ENCODE assay signal across 9 cellular contexts in the genomic region with DNA sequence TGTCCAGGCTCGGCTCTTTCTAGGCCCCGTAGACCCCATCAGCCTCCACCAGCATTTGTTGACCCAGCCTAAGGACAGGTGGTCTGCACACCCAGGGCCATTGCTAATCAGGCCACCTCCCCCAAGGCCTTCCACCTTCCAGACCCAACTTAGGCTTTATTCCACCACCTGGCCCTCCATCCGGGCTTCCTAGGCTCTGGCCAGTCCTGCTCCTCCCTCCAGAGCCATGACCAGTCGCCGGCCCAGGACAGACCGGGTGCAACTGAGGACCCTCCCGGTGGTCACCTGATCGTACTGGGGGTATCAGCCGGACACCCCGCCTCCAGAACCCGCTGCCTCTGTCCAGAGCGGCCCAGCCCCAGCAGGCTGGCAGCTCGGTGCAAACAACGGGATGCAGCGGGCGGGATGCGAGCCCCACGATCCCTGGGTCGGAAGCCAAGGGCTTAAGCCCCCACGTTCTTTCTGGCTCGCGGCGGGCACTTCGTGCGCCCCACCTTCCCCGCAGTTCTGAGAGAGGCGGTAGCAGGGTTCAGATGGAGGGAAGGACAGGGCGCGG. TPM values are rescaled to one million over a fixed set of nuclear protein-coding genes. Genes with fewer than 3 reads are reported as not detected.
DNase-seq lines count a peak whose midpoint lies in the region; TF ChIP-seq lines count a peak whose summit lies in the region.
"Had no signal": no experiment of that assay in that cellular context is flagged by ENCODE, and none has a peak within 500 bp of the region (broad histone marks: within the 10 kb centered on the region; RNA-seq: fewer than 3 reads in every experiment).

No MANE protein-coding gene starts in this region.

- no peak for TF ChIP-seq EP300 in tibial nerve (IDR thresholded peaks at IDR 0.05)

- H3K79me2 ChIP-seq in MM.1S (ENCODE audit: low read length) = no peaks in the 10 kb centered on the region

- DNase-seq in activated CD4-positive, alpha-beta T cell treated with anti-CD3 and anti-CD28 coated beads, Interleukin-2, amount 10 ng/mL, durations not matched to agents 24 days and 14 days = no peak
- no peak for DNase-seq in activated CD4-positive, alpha-beta T cell treated with anti-CD3 and anti-CD28 coated beads for 48 hours
- DNase-seq in colonic mucosa (no peak), tibial nerve (ENCODE audit: low spot score in 2 of 2) (no peak), NCI-H1048 (lab: John Stamatoyannopoulos, UW) (no peak), MM.1S (no peak), NCI-H128 (lab: John Stamatoyannopoulos, UW; ENCODE audit: unreplicated experiment) (no peak)
- DNase-seq: activated CD4-positive, CD25-positive, alpha-beta regulatory T cell had no signal

- H3K9ac ChIP-seq in colonic mucosa (ENCODE audit: low read depth in 2 of 2, low read length in 2 of 2) = peak overlapping the region in 1 of 2 donors; percentile 60
- no peak overlapping the region for H3K9ac ChIP-seq in muscle layer of colon (ENCODE audit: low read length)
- H3K9ac ChIP-seq in MM.1S (ENCODE audit: low read length) = no peak overlapping the region

- H3K4me3 ChIP-seq in colonic mucosa (peak overlapping the region; percentile 40), muscle layer of colon (ENCODE audit: low read depth in 1 of 2, low read length in 2 of 2) (peak overlapping the region; percentile 58 to 62), tibial nerve (peak overlapping the region; percentile 54 to 75 (median 64)), MM.1S (ENCODE audit: low read length) (no peak overlapping the region)

- H4K20me1 ChIP-seq in MM.1S (ENCODE audit: insufficient read depth, low read length) = no peaks in the 10 kb centered on the region

- 22 to 26% methylated on average over 13 to 27 of the region's 29 CpGs for WGBS in tibial nerve, 2 donors

- peaks cover 8% of the 10 kb centered on the region for H3K4me1 Mint-ChIP-seq in activated CD4-positive, alpha-beta T cell treated with anti-CD3 and anti-CD28 coated beads, Interleukin-2, amount 10 ng/mL, durations not matched to agents 24 days and 14 days

- peak overlapping the region; percentile 39 for H3K4me3 Mint-ChIP-seq in activated CD4-positive, alpha-beta T cell treated with anti-CD3 and anti-CD28 coated beads, Interleukin-2, amount 10 ng/mL, durations not matched to agents 24 days and 14 days

- peaks cover 11% of the 10 kb centered on the region for H3K27me3 ChIP-seq in colonic mucosa
- no peaks in the 10 kb centered on the region for H3K27me3 ChIP-seq in muscle layer of colon (ENCODE audit: control insufficient read depth in 1 of 2, insufficient read depth in 2 of 2, low read length in 2 of 2)
- no peaks in the 10 kb centered on the region for H3K27me3 ChIP-seq in tibial nerve
- H3K27me3 ChIP-seq in MM.1S (replicated peaks; ENCODE audit: insufficient read depth, low read length) = peaks cover 5% of the 10 kb centered on the region; the same call in 1 of the 2 replicates

- no peaks in the 10 kb centered on the region for H3K36me3 Mint-ChIP-seq in activated CD4-positive, alpha-beta T cell treated with anti-CD3 and anti-CD28 coated beads, Interleukin-2, amount 10 ng/mL, durations not matched to agents 24 days and 14 days (ENCODE audit: low read depth)

- H3K9me3 ChIP-seq in colonic mucosa (no peaks in the 10 kb centered on the region), muscle layer of colon (ENCODE audit: low read length) (no peaks in the 10 kb centered on the region), tibial nerve (no peaks in the 10 kb centered on the region), MM.1S (replicated peaks; ENCODE audit: insufficient read depth, low read length) (no peaks in the 10 kb centered on the region)

- no peak overlapping the region for H2AFZ ChIP-seq in MM.1S (ENCODE audit: low read length)

- TF ChIP-seq CTCF in colonic mucosa (IDR thresholded peaks at IDR 0.05) = no peak
- TF ChIP-seq CTCF in tibial nerve (IDR thresholded peaks at IDR 0.05) = no peak
- TF ChIP-seq CTCF in MM.1S (IDR thresholded peaks at IDR 0.05; ENCODE audit: low read length) = no peak

- intact Hi-C loops in activated CD4-positive, alpha-beta T cell treated with anti-CD3 and anti-CD28 coated beads, Interleukin-2, amount 10 ng/mL, durations not matched to agents 24 days and 14 days (cut with micrococcal nuclease) = no loop called here
- intact Hi-C loops in colonic mucosa (cut with DNase I) = no loop called here

- peaks cover 29% of the 10 kb centered on the region for H3K27me3 Mint-ChIP-seq in activated CD4-positive, alpha-beta T cell treated with anti-CD3 and anti-CD28 coated beads, Interleukin-2, amount 10 ng/mL, durations not matched to agents 24 days and 14 days

- no peaks in the 10 kb centered on the region for H3K9me2 ChIP-seq in MM.1S (replicated peaks; ENCODE audit: insufficient read depth, low read length)

- no peaks in the 10 kb centered on the region for H3F3A ChIP-seq in MM.1S (ENCODE audit: insufficient read depth, low read length)

- H3K27ac Mint-ChIP-seq in activated CD4-positive, alpha-beta T cell treated with anti-CD3 and anti-CD28 coated beads, Interleukin-2, amount 10 ng/mL, durations not matched to agents 24 days and 14 days = no peak overlapping the region

- H3K27ac ChIP-seq in colonic mucosa (no peak overlapping the region), muscle layer of colon (ENCODE audit: low read depth, low read length) (peak overlapping the region; percentile 52), tibial nerve (peak overlapping the region; percentile 86 to 93 (median 90)), MM.1S (ENCODE audit: low read length) (no peak overlapping the region)

- H3K9me3 Mint-ChIP-seq in activated CD4-positive, alpha-beta T cell treated with anti-CD3 and anti-CD28 coated beads, Interleukin-2, amount 10 ng/mL, durations not matched to agents 24 days and 14 days = no peaks in the 10 kb centered on the region

- H3K4me2 ChIP-seq in MM.1S (ENCODE audit: low read depth, low read length) = no peak overlapping the region

- no peak for TF ChIP-seq POLR2A in tibial nerve (IDR thresholded peaks at IDR 0.05)

- H3K4me1 ChIP-seq in colonic mucosa (no peaks in the 10 kb centered on the region), muscle layer of colon (ENCODE audit: insufficient read depth, low read length) (peaks cover 4% of the 10 kb centered on the region), tibial nerve (peaks cover 0 to 31% (median 8%) of the 10 kb centered on the region in 4 donors), MM.1S (ENCODE audit: low read length) (no peaks in the 10 kb centered on the region)

- H3K36me3 ChIP-seq in colonic mucosa = no peaks in the 10 kb centered on the region
- peaks cover 6% of the 10 kb centered on the region for H3K36me3 ChIP-seq in muscle layer of colon (ENCODE audit: insufficient read depth, low read length)
- peaks cover 0 to 24% (median 0%) of the 10 kb centered on the region in 3 donors for H3K36me3 ChIP-seq in tibial nerve
- no peaks in the 10 kb centered on the region for H3K36me3 ChIP-seq in MM.1S (replicated peaks; ENCODE audit: insufficient read depth, low read length)

RNA-seq across cellular contexts. Expression of gene NACAD, which starts 0.5 kb away (rescaled TPM):
- 0.09 and 0.31 TPM in 2 replicates for total RNA-seq in activated CD4-positive, alpha-beta T cell treated with anti-CD3 and anti-CD28 coated beads, Interleukin-2, amount 10 ng/mL, durations not matched to agents 24 days and 14 days
- total RNA-seq in colonic mucosa = 1 to 10 TPM; 1.0 to 3.3 TPM
- 1 to 10 TPM; 6.1 to 7.8 (median 6.7) TPM for total RNA-seq in tibial nerve

RNA-seq across cellular contexts. Expression of gene TBRG4, which starts 23.3 kb away (rescaled TPM):
- total RNA-seq in activated CD4-positive, alpha-beta T cell treated with anti-CD3 and anti-CD28 coated beads, Interleukin-2, amount 10 ng/mL, durations not matched to agents 24 days and 14 days = 192 and 198 TPM in 2 replicates
- 100 to 1,000 TPM in 1 of 2 donors, 10 to 100 TPM in 1; 91.0 to 147 TPM for total RNA-seq in colonic mucosa
- total RNA-seq in tibial nerve = 10 to 100 TPM; 32.3 to 81.3 (median 54.0) TPM

Comparison
In these comparisons a context has a peak if more than half of its experiments do, and no peak if none do; other contexts are left out.
1. H3K27ac ChIP-seq: peak in muscle layer of colon (single experiment) and tibial nerve (4 of 4); none in colonic mucosa (single experiment) and MM.1S (single experiment).